In genomic region chr7:36048141-36048901, GRCh38 we compare ENCODE assay signal across 9 cellular contexts.
A peak's percentile ranks its signal among the peaks of the same experiment; 100 is the strongest.
DNase-seq lines count a peak whose midpoint lies in the region; ATAC-seq, FAIRE-seq and TF ChIP-seq lines count a peak whose summit lies in the region.
"Had no signal": no experiment of that assay in that cellular context is flagged by ENCODE, and none has a peak within 500 bp of the region (broad histone marks: within the 10 kb centered on the region; RNA-seq: fewer than 3 reads in every experiment).

No MANE protein-coding gene starts in this region.

- H2BK5ac ChIP-seq in H9 (ENCODE audit: insufficient read length, low read length): no peak overlapping the region

- intact Hi-C loops in mucosa of descending colon (cut with DNase I, micrococcal nuclease): no loop called here

- no peak overlapping the region for H2BK15ac ChIP-seq in H9 (ENCODE audit: low read depth, low read length)

- no peak overlapping the region for H4K8ac ChIP-seq in H9 (replicated peaks; ENCODE audit: insufficient read length, low read depth, low read length)

- H3K79me1 ChIP-seq in H9 (ENCODE audit: insufficient read depth, low read depth, low read length, poor library complexity, severe bottlenecking): no peaks in the 10 kb centered on the region

- no peak for ATAC-seq in mucosa of descending colon

- no peak overlapping the region for H3K27ac Mint-ChIP-seq in H9

- no peak overlapping the region for H3K4me2 ChIP-seq in H9 (ENCODE audit: insufficient read depth, insufficient read length, low read length)

- H3K9me3 Mint-ChIP-seq in H9: no peaks in the 10 kb centered on the region

- no peaks in the 10 kb centered on the region for H4K20me1 ChIP-seq in H9 (ENCODE audit: control insufficient read depth, insufficient read depth, insufficient read length)

- H3K27me3 ChIP-seq in neutrophil (no peaks in the 10 kb centered on the region), H9 (ENCODE audit: insufficient read depth, low read length) (no peaks in the 10 kb centered on the region)

- H2BK120ac ChIP-seq in H9 (ENCODE audit: low read depth, low read length, poor library complexity, severe bottlenecking): no peak overlapping the region

- no peaks in the 10 kb centered on the region for H3K9me3 ChIP-seq in neutrophil
- no peaks in the 10 kb centered on the region for H3K9me3 ChIP-seq in mucosa of descending colon
- H3K9me3 ChIP-seq in H9 (ENCODE audit: control insufficient read depth, low read depth, low read length): no peaks in the 10 kb centered on the region

- H3K18ac ChIP-seq in H9 (ENCODE audit: insufficient read length, low read depth, low read length): no peak overlapping the region

- H3K4me1 Mint-ChIP-seq in H9: peaks cover 41 to 55% of the 10 kb centered on the region in 2 experiments

- H4K91ac ChIP-seq in H9 (ENCODE audit: insufficient read length, low read depth, low read length): no peak overlapping the region

- H3K36me3 Mint-ChIP-seq in H9 (ENCODE audit: insufficient read depth in 1 of 3, low read depth in 3 of 3): no peaks in the 10 kb centered on the region

- no peak for TF ChIP-seq CTCF in neutrophil (IDR thresholded peaks at IDR 0.05)
- no peak for TF ChIP-seq CTCF in mucosa of descending colon (IDR thresholded peaks at IDR 0.05)
- TF ChIP-seq CTCF in H9 (conservative IDR thresholded peaks at IDR 0.05): no peak

- no peak overlapping the region for H3K14ac ChIP-seq in H9 (ENCODE audit: insufficient read depth, low read length)

- H3K4me3 Mint-ChIP-seq in H9: no peak overlapping the region

- H2AK5ac ChIP-seq in H9 (ENCODE audit: insufficient read length, low read length): no peak overlapping the region

- H3K23me2 ChIP-seq in H9 (ENCODE audit: insufficient read length, low read depth, low read length, poor library complexity, severe bottlenecking): no peaks in the 10 kb centered on the region

- H2BK20ac ChIP-seq in H9 (ENCODE audit: low read depth, low read length, poor library complexity, severe bottlenecking): no peak overlapping the region

- no peak overlapping the region for H4K5ac ChIP-seq in H9 (ENCODE audit: insufficient read length, low read depth, low read length)

- H3K36me3 ChIP-seq in neutrophil: no peaks in the 10 kb centered on the region
- H3K36me3 ChIP-seq in mucosa of descending colon (ENCODE audit: low read depth): no peaks in the 10 kb centered on the region

- H3K9ac ChIP-seq in H9 (ENCODE audit: extremely low read depth, insufficient read length, low read length): no peak overlapping the region

- WGBS in H9 (ENCODE audit: extremely low coverage, insufficient read length, low lambda C conversion rate): no CpG with 5 or more reads among the region's 5 CpGs

- DNase-seq in COLO829 (ENCODE audit: low spot score) (peak; percentile 75), NCI-H82 (lab: John Stamatoyannopoulos, UW) (peak; percentile 70), dedifferentiated amniotic fluid mesenchymal stem cell (ENCODE audit: extremely low spot score) (peak; percentile 94), mucosa of descending colon (no peak), H9 (no peak), medulla oblongata (ENCODE audit: extremely low spot score) (no peak), frontal cortex (ENCODE audit: low spot score in 2 of 2) (no peak)

- H3T11ph ChIP-seq in H9 (ENCODE audit: low read length): no peak overlapping the region

- H2BK12ac ChIP-seq in H9 (ENCODE audit: insufficient read length, low read depth, low read length): no peak overlapping the region

- FAIRE-seq in frontal cortex (lab: Jason Lieb, UNC): no peak
- FAIRE-seq: K562 had no signal

- H3K4ac ChIP-seq in H9 (ENCODE audit: low read depth, low read length): no peak overlapping the region

- H3K4me1 ChIP-seq in neutrophil (ENCODE audit: control insufficient read depth in 1 of 2, insufficient read depth in 1 of 2, low read depth in 1 of 2, low read length in 1 of 2) (peaks cover 9 to 22% of the 10 kb centered on the region in 2 experiments), mucosa of descending colon (ENCODE audit: low read depth) (no peaks in the 10 kb centered on the region), H9 (ENCODE audit: insufficient read depth, low read length) (peaks cover 17% of the 10 kb centered on the region; the same call in 1 of the 2 replicates)

- H2AFZ ChIP-seq in H9 (ENCODE audit: low read length): no peak overlapping the region

- H3K56ac ChIP-seq in H9 (ENCODE audit: insufficient read length, low read depth, low read length): no peak overlapping the region

- H3K4me3 ChIP-seq in neutrophil (ENCODE audit: low read depth in 1 of 2, low read length in 1 of 2) (no peak overlapping the region), mucosa of descending colon (no peak overlapping the region)
- H3K4me3 ChIP-seq: K562 had no signal

- H3K27ac ChIP-seq in neutrophil (peak overlapping the region; percentile 49), H9 (ENCODE audit: insufficient read length, low read depth, low read length) (no peak overlapping the region)

- no peaks in the 10 kb centered on the region for H3K79me2 ChIP-seq in H9 (ENCODE audit: insufficient read depth, low read length)

- no peak overlapping the region for H3K23ac ChIP-seq in H9 (ENCODE audit: insufficient read length, low read depth, low read length)

- 0 out of 2 replicates have a peak, but pooled peaks cover 2% of the 10 kb centered on the region for H3K27me3 Mint-ChIP-seq in H9 (ENCODE audit: low read depth)

Comparison
In these comparisons a context has a peak if more than half of its experiments do, and no peak if none do; other contexts are left out.
1. DNase-seq: peak in COLO829 (single experiment), NCI-H82 (single experiment) and dedifferentiated amniotic fluid mesenchymal stem cell (single experiment); none in mucosa of descending colon (0 of 3), H9 (single experiment), medulla oblongata (single experiment) and frontal cortex (0 of 2).